ENCODE assay signal across 8 cellular contexts in the genomic region with DNA sequence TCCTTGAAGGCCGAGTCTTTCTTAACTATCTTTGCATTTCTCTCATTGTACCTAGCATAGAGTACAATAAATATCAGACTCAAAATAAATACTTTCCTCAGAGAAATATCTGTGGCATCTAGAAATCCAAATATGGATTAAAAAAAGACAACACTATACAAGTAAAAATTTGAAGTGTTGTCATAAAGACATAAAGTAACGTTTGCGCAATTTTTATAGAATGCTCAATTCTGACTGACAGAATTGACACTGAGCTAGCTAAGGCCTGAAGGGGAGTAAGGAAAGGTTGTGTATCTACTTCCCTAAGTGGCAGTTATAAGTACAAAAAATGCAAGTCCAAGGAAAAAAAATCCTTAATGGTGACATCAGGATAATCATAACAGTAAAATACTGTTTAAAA. TPM values are rescaled to one million over a fixed set of nuclear protein-coding genes. Genes with fewer than 3 reads are reported as not detected.
DNase-seq lines count a peak whose midpoint lies in the region; ATAC-seq, FAIRE-seq and TF ChIP-seq lines count a peak whose summit lies in the region.

No MANE protein-coding gene starts in this region.

- peaks cover 37% of the 10 kb centered on the region for H3K4me1 Mint-ChIP-seq in CD8-positive, alpha-beta T cell (ENCODE audit: low read depth)

- H3K56ac ChIP-seq in H1 (replicated peaks; ENCODE audit: insufficient read length, low read depth, low read length): no peak overlapping the region

- H2BK12ac ChIP-seq in H1 (ENCODE audit: low read depth, low read length): no peak overlapping the region

- no peak overlapping the region for H4K5ac ChIP-seq in H1 (ENCODE audit: insufficient read length, low read depth, low read length)

- H3K27ac ChIP-seq in CD8-positive, alpha-beta T cell (ENCODE audit: low read depth, low read length): no peak overlapping the region
- 0 out of 2 replicates have a peak overlapping the region, but pooled peaks have one; percentile 80 for H3K27ac ChIP-seq in H1 (ENCODE audit: low read depth, low read length)
- H3K27ac ChIP-seq in osteoblast (ENCODE audit: low read depth, low read length): peak overlapping the region; percentile 83

- H3K27ac Mint-ChIP-seq in CD8-positive, alpha-beta T cell: peak overlapping the region; percentile 97

- peaks cover 5 to 6% of the 10 kb centered on the region in 2 experiments for H4K20me1 ChIP-seq in H1 (replicated peaks in 1 of 2; ENCODE audit: control insufficient read depth in 1 of 2, insufficient read depth in 2 of 2, low read length in 2 of 2)
- H4K20me1 ChIP-seq in osteoblast (ENCODE audit: insufficient read depth, low read length): peaks cover 15% of the 10 kb centered on the region

- no peak overlapping the region for H3K23ac ChIP-seq in H1 (ENCODE audit: insufficient read length)

- no peak for TF ChIP-seq RAD21 in H1 (IDR thresholded peaks at IDR 0.05 in 1 of 2, conservative IDR thresholded peaks at IDR 0.05 in 1 of 2; ENCODE audit: low read depth in 2 of 2, low read length in 2 of 2)

- H3K79me2 ChIP-seq in H1 (ENCODE audit: control insufficient read depth in 1 of 2, insufficient read depth in 2 of 2, low read length in 2 of 2) (peaks cover 7 to 55% of the 10 kb centered on the region in 2 experiments), osteoblast (ENCODE audit: insufficient read depth, low read length) (peaks cover 60% of the 10 kb centered on the region)

- DNase-seq in CD8-positive, alpha-beta T cell: no peak
- DNase-seq in MV-4-11 (lab: John Stamatoyannopoulos, UW) (peak; percentile 21), H1 (ENCODE audit: low read depth in 1 of 2, low spot score in 2 of 2) (no peak), osteoblast (ENCODE audit: insufficient read length, low spot score, missing footprints) (peak; percentile 60), NCI-H1105 (lab: John Stamatoyannopoulos, UW) (no peak), NCI-H524 (lab: John Stamatoyannopoulos, UW) (no peak), HK-2 (ENCODE audit: unreplicated experiment) (no peak)

- FAIRE-seq in H1 (lab: Jason Lieb, UNC): no peak

- H2BK120ac ChIP-seq in H1 (replicated peaks; ENCODE audit: low read depth, low read length): no peak overlapping the region

- intact Hi-C loops in CD8-positive, alpha-beta T cell (cut with DNase I, micrococcal nuclease): loop anchor here (10.0 kb wide), 1 partner anchor 270 kb away; the partner anchor contains the start of gene PDE8A (in 2 of the 2)

- H3K4me2 ChIP-seq in H1 (ENCODE audit: insufficient read depth in 1 of 2, low read depth in 2 of 2, low read length in 2 of 2) (peak overlapping the region; percentile 78 to 90), osteoblast (ENCODE audit: insufficient read depth, low read length) (peak overlapping the region; percentile 96)

- no peak for TF ChIP-seq CTCF in CD8-positive, alpha-beta T cell (IDR thresholded peaks at IDR 0.05)
- TF ChIP-seq CTCF in H1 (IDR thresholded peaks at IDR 0.05; ENCODE audit: control extremely low read depth in 1 of 3, insufficient read depth in 1 of 3, low read depth in 1 of 3, low read length in 3 of 3) (no peak), osteoblast (IDR thresholded peaks at IDR 0.05; ENCODE audit: extremely low read depth, low read depth, low read length) (no peak)

- no peak overlapping the region for H3K4ac ChIP-seq in H1 (replicated peaks; ENCODE audit: insufficient read length, low read depth, low read length)

- no peaks in the 10 kb centered on the region for H3K27me3 Mint-ChIP-seq in CD8-positive, alpha-beta T cell (ENCODE audit: low read depth)

- CTCF ChIA-PET in CD8-positive, alpha-beta T cell (lab: Charles Lee): interaction anchor here (0.7 to 6.3 kb wide), 8 partner anchors 13 to 59 kb away, joined by 3 to 40 read pairs (median 6); partner anchors contain the start of gene NMB
- CTCF ChIA-PET in H1 (lab: Charles Lee; ENCODE audit: partially characterized antibody): interaction anchor here (0.8 to 2.4 kb wide), 5 partner anchors 9 to 56 kb away, joined by 3 to 9 read pairs (median 3); no protein-coding TSS in a partner anchor

- no peaks in the 10 kb centered on the region for H3K36me3 ChIP-seq in CD8-positive, alpha-beta T cell (ENCODE audit: insufficient read depth, low read length)
- H3K36me3 ChIP-seq in H1 (ENCODE audit: control insufficient read depth in 2 of 4, insufficient read depth in 4 of 4, low read length in 3 of 4): peaks cover 0 to 15% (median 5%) of the 10 kb centered on the region in 4 experiments; a peak in 6 of 8 replicates
- peaks cover 17% of the 10 kb centered on the region for H3K36me3 ChIP-seq in osteoblast (ENCODE audit: insufficient read depth, low read length)

- no peak overlapping the region for H2BK15ac ChIP-seq in H1 (ENCODE audit: low read length)

- H3K27me3 ChIP-seq in CD8-positive, alpha-beta T cell (ENCODE audit: insufficient read depth, low read length): no peaks in the 10 kb centered on the region
- H3K27me3 ChIP-seq in H1 (replicated peaks in 1 of 4; ENCODE audit: control insufficient read depth in 3 of 4, extremely low read depth in 1 of 4, insufficient read depth in 3 of 4, low read length in 3 of 4) (no peaks in the 10 kb centered on the region), osteoblast (ENCODE audit: insufficient read depth, low read length) (no peaks in the 10 kb centered on the region)

- TF ChIP-seq EP300 in H1 (IDR thresholded peaks at IDR 0.05; ENCODE audit: borderline replicate concordance in 1 of 2, low read depth in 2 of 2, low read length in 2 of 2): no peak

- H3K4me3 ChIP-seq in CD8-positive, alpha-beta T cell (ENCODE audit: low read depth, low read length): peak overlapping the region; percentile 94
- H3K4me3 ChIP-seq in H1 (ENCODE audit: extremely low read depth in 1 of 4, insufficient read depth in 2 of 4, low read depth in 3 of 4, low read length in 4 of 4): peak overlapping the region; percentile 88 to 95 (median 90); a peak in 7 of 8 replicates
- H3K4me3 ChIP-seq in osteoblast (ENCODE audit: insufficient read depth, low read length): peak overlapping the region; percentile 98

- H3K14ac ChIP-seq in H1 (ENCODE audit: insufficient read length): no peak overlapping the region

- WGBS in H1 (ENCODE audit: extremely low coverage in 1 of 2, insufficient coverage in 1 of 2, insufficient read length in 1 of 2, insufficient replicate concordance in 2 of 2, low coverage in 1 of 2, low lambda C conversion rate in 2 of 2, missing lambda C conversion rate in 1 of 2), 2 experiments: 70% methylated on average over 3 of the region's 3 CpGs; no CpG with 5 or more reads in 1 of the 2 experiments

- peaks cover 33% of the 10 kb centered on the region for H3K4me1 ChIP-seq in CD8-positive, alpha-beta T cell (ENCODE audit: insufficient read depth, low read length)
- H3K4me1 ChIP-seq in H1 (replicated peaks in 1 of 4; ENCODE audit: control insufficient read depth in 3 of 4, insufficient read depth in 4 of 4, low read length in 3 of 4) (peaks cover 0 to 6% (median 1%) of the 10 kb centered on the region in 4 experiments; a peak in 2 of 7 replicates), osteoblast (ENCODE audit: insufficient read depth, low read length) (peaks cover 11% of the 10 kb centered on the region)

- peaks cover 3% of the 10 kb centered on the region; the same call in 1 of the 2 replicates for H3K23me2 ChIP-seq in H1 (ENCODE audit: low read depth, low read length)

- POLR2A ChIA-PET in CD8-positive, alpha-beta T cell (lab: Charles Lee): interaction anchor here (1.2 to 5.0 kb wide), 7 partner anchors 8 to 57 kb away, joined by 3 to 98 read pairs (median 10); partner anchors contain the start of genes NMB and ZNF592
- POLR2A ChIA-PET in H1 (lab: Charles Lee; ENCODE audit: partially characterized antibody): interaction anchor here (0.8 to 6.2 kb wide), 10 partner anchors 7 to 67 kb away, joined by 3 to 43 read pairs (median 6); no protein-coding TSS in a partner anchor

- no peaks in the 10 kb centered on the region for H3K79me1 ChIP-seq in H1 (ENCODE audit: low read depth, low read length)

- no peaks in the 10 kb centered on the region for H3K9me3 Mint-ChIP-seq in CD8-positive, alpha-beta T cell

- H3K9me3 ChIP-seq in CD8-positive, alpha-beta T cell (ENCODE audit: low read length): no peaks in the 10 kb centered on the region
- H3K9me3 ChIP-seq in H1 (ENCODE audit: insufficient read depth in 2 of 2, low read depth in 1 of 2, low read length in 1 of 2) (no peaks in the 10 kb centered on the region), osteoblast (ENCODE audit: low read depth, low read length) (no peaks in the 10 kb centered on the region)

- no peak overlapping the region for H4K8ac ChIP-seq in H1 (ENCODE audit: extremely low read depth, insufficient read depth, low read length)

- TF ChIP-seq POLR2A in H1 (IDR thresholded peaks at IDR 0.05; ENCODE audit: control extremely low read depth in 1 of 2, low read depth in 2 of 2, low read length in 2 of 2): no peak

- H4K91ac ChIP-seq in H1 (replicated peaks; ENCODE audit: insufficient read length, low read length): no peak overlapping the region

- peak overlapping the region; percentile 96 for H3K4me3 Mint-ChIP-seq in CD8-positive, alpha-beta T cell

- H3K18ac ChIP-seq in H1 (ENCODE audit: extremely low read depth, low read length): no peak overlapping the region

- no peak overlapping the region for H2BK20ac ChIP-seq in H1 (ENCODE audit: low read length)

- no peak overlapping the region for H2BK5ac ChIP-seq in H1 (ENCODE audit: low read depth, low read length)

- peaks cover 29% of the 10 kb centered on the region for H3K36me3 Mint-ChIP-seq in CD8-positive, alpha-beta T cell

- peak overlapping the region in 3 of 4 experiments; percentile 74 to 88 (median 86); a peak in 6 of 7 replicates for H3K9ac ChIP-seq in H1 (replicated peaks in 1 of 4; ENCODE audit: extremely low read depth in 1 of 4, low read depth in 3 of 4, low read length in 3 of 4)

- no peak overlapping the region for H2AK5ac ChIP-seq in H1 (ENCODE audit: low read depth, low read length)

- H2AFZ ChIP-seq in H1 (ENCODE audit: low read length): no peak overlapping the region
- no peak overlapping the region for H2AFZ ChIP-seq in osteoblast (ENCODE audit: low read length)

- no peak for ATAC-seq in CD8-positive, alpha-beta T cell
- no peak for ATAC-seq in GM19463 (IDR thresholded peaks at IDR 0.05; ENCODE audit: unreplicated experiment)

RNA-seq across cellular contexts. Expression of gene SEC11A, which starts 1.1 kb away (rescaled TPM):
- 10 to 100 TPM; 36.4 to 38.5 TPM for total RNA-seq in CD8-positive, alpha-beta T cell
- total RNA-seq in H1 (2021; fragmentation: NEBNext Ultra II Directional; extraction: Animal tissue kit (Norgen Biotek cat#: 25700)): 250 and 268 TPM in 2 replicates
- 142 and 316 TPM in 2 replicates for polyA plus RNA-seq in H1 (2011; rRNA removed)
- polyA plus RNA-seq in H1 (2011; cell fraction: cytosol; rRNA removed): 307 TPM
- polyA plus RNA-seq in H1 (2011; cell fraction: nucleus; rRNA removed): 30.7 TPM
- 241 to 354 TPM (median 260 TPM) in 4 replicates for polyA plus RNA-seq in H1 (2012, experiment 1 of 2)
- polyA plus RNA-seq in H1 (2012, experiment 2 of 2): 82.6 TPM
- polyA plus RNA-seq in H1 (2013, experiment 1 of 2): 343 TPM
- polyA plus RNA-seq in H1 (2013, experiment 2 of 2): 407 TPM
- 46.4 and 59.7 TPM in 2 replicates for polyA minus RNA-seq in H1 (2011; rRNA and poly(A)+ RNA removed)
- polyA minus RNA-seq in H1 (2011; cell fraction: cytosol; rRNA and poly(A)+ RNA removed): 60.8 TPM
- 34.8 TPM for polyA minus RNA-seq in H1 (2011; cell fraction: nucleus; rRNA and poly(A)+ RNA removed)
- total RNA-seq in osteoblast: 200 and 202 TPM in 2 replicates

RNA-seq across cellular contexts. Expression of gene ZNF592, which starts 33.6 kb away (rescaled TPM):
- 10 to 100 TPM; 24.6 to 25.1 TPM for total RNA-seq in CD8-positive, alpha-beta T cell
- total RNA-seq in H1 (2021; fragmentation: NEBNext Ultra II Directional; extraction: Animal tissue kit (Norgen Biotek cat#: 25700)): 31.2 and 33.0 TPM in 2 replicates
- 14.2 and 15.9 TPM in 2 replicates for polyA plus RNA-seq in H1 (2011; rRNA removed)
- 10.4 TPM for polyA plus RNA-seq in H1 (2011; cell fraction: cytosol; rRNA removed)
- polyA plus RNA-seq in H1 (2011; cell fraction: nucleus; rRNA removed): 18.1 TPM
- 14.3 to 18.9 TPM (median 16.5 TPM) in 4 replicates for polyA plus RNA-seq in H1 (2012, experiment 1 of 2)
- 11.7 TPM for polyA plus RNA-seq in H1 (2012, experiment 2 of 2)
- 12.4 TPM for polyA plus RNA-seq in H1 (2013, experiment 1 of 2)
- polyA plus RNA-seq in H1 (2013, experiment 2 of 2): 12.9 TPM
- polyA minus RNA-seq in H1 (2011; rRNA and poly(A)+ RNA removed): 16.2 and 17.8 TPM in 2 replicates
- 13.8 TPM for polyA minus RNA-seq in H1 (2011; cell fraction: cytosol; rRNA and poly(A)+ RNA removed)
- polyA minus RNA-seq in H1 (2011; cell fraction: nucleus; rRNA and poly(A)+ RNA removed): 12.0 TPM
- total RNA-seq in osteoblast: 11.2 and 12.4 TPM in 2 replicates

RNA-seq across cellular contexts. Expression of gene NMB, which starts 56.8 kb away (rescaled TPM):
- 1 to 10 TPM; 1.8 to 2.0 TPM for total RNA-seq in CD8-positive, alpha-beta T cell
- 9.3 and 12.4 TPM in 2 replicates for total RNA-seq in H1 (2021; fragmentation: NEBNext Ultra II Directional; extraction: Animal tissue kit (Norgen Biotek cat#: 25700))
- 13.6 and 13.7 TPM in 2 replicates for polyA plus RNA-seq in H1 (2011; rRNA removed)
- 9.7 TPM for polyA plus RNA-seq in H1 (2011; cell fraction: cytosol; rRNA removed)
- polyA plus RNA-seq in H1 (2011; cell fraction: nucleus; rRNA removed): 10.6 TPM
- 12.4 to 14.5 TPM (median 13.5 TPM) in 4 replicates for polyA plus RNA-seq in H1 (2012, experiment 1 of 2)
- polyA plus RNA-seq in H1 (2012, experiment 2 of 2): 15.5 TPM
- 18.2 TPM for polyA plus RNA-seq in H1 (2013, experiment 1 of 2)
- 20.3 TPM for polyA plus RNA-seq in H1 (2013, experiment 2 of 2)
- 2.4 and 3.3 TPM in 2 replicates for polyA minus RNA-seq in H1 (2011; rRNA and poly(A)+ RNA removed)
- 3.9 TPM for polyA minus RNA-seq in H1 (2011; cell fraction: cytosol; rRNA and poly(A)+ RNA removed)
- polyA minus RNA-seq in H1 (2011; cell fraction: nucleus; rRNA and poly(A)+ RNA removed): 5.5 TPM
- 6.9 and 8.5 TPM in 2 replicates for total RNA-seq in osteoblast

Comparison
In these comparisons a context has a peak if more than half of its experiments do, and no peak if none do; other contexts are left out.
1. DNase-seq: peak in MV-4-11 (single experiment) and osteoblast (single experiment); none in CD8-positive, alpha-beta T cell (0 of 7), H1 (0 of 2), NCI-H1105 (single experiment), NCI-H524 (0 of 2) and HK-2 (single experiment).
2. Peak in every context shown above with its lines, with median percentiles within 50 percentile points of each other: H3K4me3 ChIP-seq.